36 cellular contexts compared by ENCODE assay signal in genomic region chr15:67554580-67554979, GRCh38.
"Had no signal": no experiment of that assay in that cellular context is flagged by ENCODE, and none has a peak within 500 bp of the region (broad histone marks: within the 10 kb centered on the region; RNA-seq: fewer than 3 reads in every experiment).

No MANE protein-coding gene starts in this region.

- DNase-seq: Kasumi-1, MG63, MM.1S, MV-4-11, NCI-H1048, NCI-H1092, NCI-H1092 treated with DMSO at 0.1 percent for 48 hours, NCI-H1105, NCI-H1105 treated with DMSO at 0.1 percent for 48 hours, NCI-H1417, NCI-H1417 treated with DMSO at 0.1 percent for 48 hours, NCI-H1436, NCI-H1436 treated with DMSO at 0.1 percent for 48 hours, NCI-H146, NCI-H1694, NCI-H1694 treated with DMSO at 0.1 percent for 48 hours, NCI-H187, NCI-H187 treated with DMSO at 0.1 percent for 48 hours, NCI-H1930, NCI-H2029, NCI-H2029 treated with DMSO at 0.1 percent for 48 hours, NCI-H2081, NCI-H2081 treated with DMSO at 0.1 percent for 48 hours, NCI-H2107, NCI-H2171, NCI-H2171 treated with DMSO at 0.1 percent for 48 hours, NCI-H2227 treated with DMSO at 0.1 percent for 48 hours, NCI-H226, NCI-H345, NCI-H446, NCI-H446 treated with DMSO at 0.1 percent for 48 hours, NCI-H510A, NCI-H510A treated with DMSO at 0.1 percent for 48 hours, NCI-H524, NCI-H524 treated with DMSO at 0.1 percent for 48 hours, NCI-H526 had no signal

- H3K27me3 ChIP-seq: MG63 had no signal

- H3K4me3 ChIP-seq: MG63 had no signal
